In the genomic region with DNA sequence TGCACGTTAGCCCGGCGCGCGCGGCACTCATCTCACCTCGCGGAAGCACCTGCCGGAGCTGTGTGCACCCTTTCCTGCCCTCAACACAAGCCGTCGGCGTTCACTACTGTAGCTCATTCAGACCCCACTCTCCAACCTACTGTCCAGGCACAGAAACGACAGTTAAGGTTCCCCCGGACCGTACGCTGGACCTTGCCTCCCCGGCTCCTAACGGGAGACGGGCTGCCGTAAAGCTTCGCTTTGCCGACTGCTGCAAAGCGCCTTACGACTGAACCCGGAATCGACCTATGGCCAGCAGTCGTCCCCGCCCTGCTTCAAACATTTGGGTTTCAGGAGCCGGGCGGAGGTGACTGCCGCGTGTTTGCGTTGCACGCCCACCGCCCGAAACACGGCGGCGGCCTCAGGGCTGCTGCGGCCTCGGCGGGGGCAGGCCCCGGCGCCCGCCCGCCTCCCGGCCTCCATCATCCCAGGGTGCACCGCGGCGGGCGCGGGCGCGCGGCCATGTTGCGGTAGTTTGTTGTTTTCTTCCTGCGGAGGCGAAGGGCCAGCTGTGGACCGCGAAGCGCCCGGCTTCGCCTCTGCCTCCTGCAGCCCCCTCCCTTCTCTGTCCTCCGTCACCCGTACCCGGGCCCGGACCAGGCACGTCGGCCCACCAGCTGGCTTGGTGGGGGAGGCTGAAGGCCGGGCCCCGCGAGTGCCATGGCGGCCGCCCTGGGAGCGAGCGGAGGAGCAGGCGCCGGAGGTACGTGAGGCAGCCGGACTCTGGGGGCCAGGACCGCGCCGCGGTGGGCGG, we compare ENCODE assay signal across 8 cellular contexts. TPM values are rescaled to one million over a fixed set of nuclear protein-coding genes. Genes with fewer than 3 reads are reported as not detected.
DNase-seq lines count a peak whose midpoint lies in the region; ATAC-seq and TF ChIP-seq lines count a peak whose summit lies in the region.

A gene with protein sequence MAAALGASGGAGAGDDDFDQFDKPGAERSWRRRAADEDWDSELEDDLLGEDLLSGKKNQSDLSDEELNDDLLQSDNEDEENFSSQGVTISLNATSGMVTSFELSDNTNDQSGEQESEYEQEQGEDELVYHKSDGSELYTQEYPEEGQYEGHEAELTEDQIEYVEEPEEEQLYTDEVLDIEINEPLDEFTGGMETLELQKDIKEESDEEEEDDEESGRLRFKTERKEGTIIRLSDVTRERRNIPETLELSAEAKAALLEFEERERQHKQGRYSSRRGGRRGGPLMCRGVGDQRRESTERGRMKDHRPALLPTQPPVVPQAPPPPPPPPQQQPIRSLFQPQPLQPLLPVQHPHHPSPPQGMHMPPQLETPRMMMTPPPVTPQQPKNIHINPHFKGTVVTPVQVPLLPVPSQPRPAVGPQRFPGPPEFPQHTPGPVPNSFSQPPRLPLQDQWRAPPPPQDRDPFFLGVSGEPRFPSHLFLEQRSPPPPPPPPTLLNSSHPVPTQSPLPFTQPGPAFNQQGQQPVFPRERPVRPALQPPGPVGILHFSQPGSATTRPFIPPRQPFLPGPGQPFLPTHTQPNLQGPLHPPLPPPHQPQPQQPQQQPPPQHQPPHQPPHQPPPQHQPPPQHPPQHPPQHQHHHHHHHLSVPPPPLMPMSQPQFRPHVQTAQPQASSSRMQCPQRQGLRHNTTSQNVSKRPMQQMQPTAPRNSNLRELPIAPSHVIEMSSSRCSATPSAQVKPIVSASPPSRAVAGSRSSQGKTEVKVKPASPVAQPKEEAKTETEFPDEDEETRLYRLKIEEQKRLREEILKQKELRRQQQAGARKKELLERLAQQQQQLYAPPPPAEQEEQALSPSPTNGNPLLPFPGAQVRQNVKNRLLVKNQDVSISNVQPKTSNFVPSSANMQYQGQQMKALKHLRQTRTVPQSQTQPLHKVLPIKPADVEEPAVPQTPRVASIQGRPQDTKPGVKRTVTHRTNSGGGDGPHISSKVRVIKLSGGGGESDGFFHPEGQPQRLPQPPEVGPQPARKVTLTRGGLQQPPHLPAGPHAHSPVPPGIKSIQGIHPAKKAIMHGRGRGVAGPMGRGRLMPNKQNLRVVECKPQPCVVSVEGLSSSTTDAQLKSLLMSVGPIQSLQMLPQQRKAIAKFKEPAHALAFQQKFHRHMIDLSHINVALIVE (plus strand): TSS at position 484 of the 793 bp plus-strand sequence. CDS start 216 bp downstream, at position 700.

- H3K36me3 ChIP-seq in prostate gland = no peaks in the 10 kb centered on the region

- H3K4me1 Mint-ChIP-seq in T-helper 1 cell treated with Interleukin-12 subunit alpha and Interleukin-12 subunit beta and Interleukin-4 antibody, amounts not matched to agents 30 μg/mL and 1 μg/mL, for 36 hours (ENCODE audit: low read depth) = peaks cover 35% of the 10 kb centered on the region

- whole genome bisulfite sequencing in prostate gland = under 1% methylated on average over 77 of the region's 85 CpGs

- DNase-seq in NCI-H146 treated with DMSO at 0.1 percent for 48 hours (lab: John Stamatoyannopoulos, UW; ENCODE audit: unreplicated experiment) (peak; percentile 68), amniotic stem cell (lab: John Stamatoyannopoulos, UW) (peak; percentile 55), left ventricle myocardium superior (peak; percentile 86), prostate gland (ENCODE audit: low spot score) (peak; percentile 61), ureter (ENCODE audit: low spot score) (peak; percentile 71)

- peaks cover 63% of the 10 kb centered on the region for H3K36me3 Mint-ChIP-seq in T-helper 1 cell treated with Interleukin-12 subunit alpha and Interleukin-12 subunit beta and Interleukin-4 antibody, amounts not matched to agents 30 μg/mL and 1 μg/mL, for 36 hours (ENCODE audit: low read depth)

- peak within 1 kb of the TSS; percentile 70 to 97 for H3K4me3 ChIP-seq in prostate gland

- no peaks in the 10 kb centered on the region for H3K9me3 ChIP-seq in prostate gland

- H3K27ac Mint-ChIP-seq in T-helper 1 cell treated with Interleukin-12 subunit alpha and Interleukin-12 subunit beta and Interleukin-4 antibody, amounts not matched to agents 30 μg/mL and 1 μg/mL, for 36 hours = peak within 1 kb of the TSS; percentile 100

- H3K4me1 ChIP-seq in prostate gland (replicated peaks) = peaks cover 16% of the 10 kb centered on the region

- H3K9me3 Mint-ChIP-seq in T-helper 1 cell treated with Interleukin-12 subunit alpha and Interleukin-12 subunit beta and Interleukin-4 antibody, amounts not matched to agents 30 μg/mL and 1 μg/mL, for 36 hours = peaks cover 13% of the 10 kb centered on the region

- no peaks in the 10 kb centered on the region for H3K27me3 Mint-ChIP-seq in T-helper 1 cell treated with Interleukin-12 subunit alpha and Interleukin-12 subunit beta and Interleukin-4 antibody, amounts not matched to agents 30 μg/mL and 1 μg/mL, for 36 hours (ENCODE audit: low read depth)

- intact Hi-C loops in left ventricle myocardium superior (cut with micrococcal nuclease) = no loop called here
- intact Hi-C loops in prostate gland (cut with DNase I) = no loop called here

- peak within 1 kb of the TSS; percentile 100 for H3K4me3 Mint-ChIP-seq in T-helper 1 cell treated with Interleukin-12 subunit alpha and Interleukin-12 subunit beta and Interleukin-4 antibody, amounts not matched to agents 30 μg/mL and 1 μg/mL, for 36 hours

- peak; percentile 85 for TF ChIP-seq POLR2A in GM15510 (IDR thresholded peaks at IDR 0.05; ENCODE audit: borderline replicate concordance, extremely low read depth, insufficient read length)
- TF ChIP-seq POLR2A in prostate gland (IDR thresholded peaks at IDR 0.05) = peak; percentile 11

- TF ChIP-seq CTCF in prostate gland (IDR thresholded peaks at IDR 0.05) = peak in 1 of 4 experiments; percentile 26

- no peaks in the 10 kb centered on the region for H3K27me3 ChIP-seq in prostate gland (replicated peaks; ENCODE audit: insufficient read depth)

- H3K27ac ChIP-seq in prostate gland = peak within 1 kb of the TSS; percentile 87 to 95

- ATAC-seq in HG02852 (IDR thresholded peaks at IDR 0.05; ENCODE audit: unreplicated experiment) (peak; percentile 81), left ventricle myocardium superior (peak; percentile 98)

RNA-seq across cellular contexts. Expression of the gene that starts here (rescaled TPM):
- 37.8 TPM for total RNA-seq in left ventricle myocardium superior
- 10 to 100 TPM; 33.2 to 82.9 TPM for total RNA-seq in prostate gland
- total RNA-seq in ureter = 70.8 TPM

Comparison
In these comparisons a context has a peak if more than half of its experiments do, and no peak if none do; other contexts are left out.
1. Peak in every context shown above with its lines: DNase-seq, ATAC-seq, H3K4me3 ChIP-seq and H3K27ac ChIP-seq.